Comparison of ENCODE assay signal across 14 cellular contexts in genomic region chr6:89387516-89388222, GRCh38. TPM values are rescaled to one million over a fixed set of nuclear protein-coding genes. Genes with fewer than 3 reads are reported as not detected.
A peak's percentile ranks its signal among the peaks of the same experiment; 100 is the strongest.
DNase-seq lines count a peak whose midpoint lies in the region; ATAC-seq and TF ChIP-seq lines count a peak whose summit lies in the region.
"Had no signal": no experiment of that assay in that cellular context is flagged by ENCODE, and none has a peak within 500 bp of the region (broad histone marks: within the 10 kb centered on the region; RNA-seq: fewer than 3 reads in every experiment).

No MANE protein-coding gene starts in this region.

- no peak for TF ChIP-seq POLR2A in suprapubic skin (IDR thresholded peaks at IDR 0.05)

- DNase-seq in GM13977 (ENCODE audit: low spot score) (peak; percentile 59), DMS53 (lab: John Stamatoyannopoulos, UW) (no peak), cerebellum (ENCODE audit: low spot score) (no peak), suprapubic skin (ENCODE audit: low spot score in 2 of 2) (no peak)
- DNase-seq: CD4-positive, alpha-beta T cell; HFFc6; mammary epithelial cell; NCI-H2171 treated with DMSO at 0.1 percent for 48 hours; stimulated activated CD4-positive, alpha-beta T cell treated with anti-CD3 and anti-CD28 coated beads, Interleukin-15, amount 100 ng/mL, for 24 hours; upper lobe of left lung had no signal

- H3K36me3 Mint-ChIP-seq in activated T-helper 17 cell treated with anti-CD3 and anti-CD28 coated beads, Interleukin-2, amount 50 U/mL, for 72 hours (ENCODE audit: low read depth), result peaks cover 12% of the 10 kb centered on the region

- H3K27ac Mint-ChIP-seq in activated T-helper 17 cell treated with anti-CD3 and anti-CD28 coated beads, Interleukin-2, amount 50 U/mL, for 72 hours, result no peak overlapping the region
- H3K27ac Mint-ChIP-seq: CD4-positive, alpha-beta T cell; HFFc6 had no signal

- TF ChIP-seq CTCF in GM13977 (IDR thresholded peaks at IDR 0.05; ENCODE audit: extremely low read depth, insufficient read depth, missing control alignments) (no peak), suprapubic skin (IDR thresholded peaks at IDR 0.05) (no peak)

- H3K4me1 Mint-ChIP-seq in activated T-helper 17 cell treated with anti-CD3 and anti-CD28 coated beads, Interleukin-2, amount 50 U/mL, for 72 hours, result peaks cover 3% of the 10 kb centered on the region

- in situ Hi-C loops in GM13977 (cut with MboI; ENCODE audit: low pct_unique_long_range_greater_than_20kb, low sequenced_read_pairs, unreplicated experiment), result loop anchor here (25.0 kb wide), 1 partner anchor 400 kb away; no protein-coding TSS in a partner anchor

- no peaks in the 10 kb centered on the region for H3K36me3 ChIP-seq in suprapubic skin
- H3K36me3 ChIP-seq: upper lobe of left lung had no signal

- H3K4me3 Mint-ChIP-seq in activated T-helper 17 cell treated with anti-CD3 and anti-CD28 coated beads, Interleukin-2, amount 50 U/mL, for 72 hours, result no peak overlapping the region
- H3K4me3 Mint-ChIP-seq: CD4-positive, alpha-beta T cell; HFFc6 had no signal

- ATAC-seq in GM21360 (IDR thresholded peaks at IDR 0.05; ENCODE audit: unreplicated experiment) (peak; percentile 95), HG03097 (IDR thresholded peaks at IDR 0.05; ENCODE audit: low FRiP score, unreplicated experiment) (peak; percentile 91), esophagus mucosa (no peak)
- peak; percentile 57 for ATAC-seq in activated T-helper 17 cell treated with anti-CD3 and anti-CD28 coated beads, Interleukin-2, amount 50 U/mL, for 72 hours (replicated peaks)

- 88% methylated on average over 9 of the region's 9 CpGs for WGBS in suprapubic skin

- TF ChIP-seq EP300 in suprapubic skin (IDR thresholded peaks at IDR 0.05), result no peak

- H3K9me3 ChIP-seq in suprapubic skin, result no peaks in the 10 kb centered on the region
- H3K9me3 ChIP-seq: upper lobe of left lung had no signal

- H3K27ac ChIP-seq in suprapubic skin, result no peak overlapping the region
- H3K27ac ChIP-seq: upper lobe of left lung had no signal

- peaks cover 6% of the 10 kb centered on the region for H3K4me1 ChIP-seq in suprapubic skin
- H3K4me1 ChIP-seq: upper lobe of left lung had no signal

- H3K4me3 ChIP-seq in suprapubic skin, result no peak overlapping the region
- H3K4me3 ChIP-seq: upper lobe of left lung had no signal

- no peaks in the 10 kb centered on the region for H3K27me3 Mint-ChIP-seq in activated T-helper 17 cell treated with anti-CD3 and anti-CD28 coated beads, Interleukin-2, amount 50 U/mL, for 72 hours
- H3K27me3 Mint-ChIP-seq: CD4-positive, alpha-beta T cell had no signal

- H3K27me3 ChIP-seq in suprapubic skin, result no peaks in the 10 kb centered on the region
- H3K27me3 ChIP-seq: upper lobe of left lung had no signal

- peaks cover 4% of the 10 kb centered on the region for H3K9me3 Mint-ChIP-seq in activated T-helper 17 cell treated with anti-CD3 and anti-CD28 coated beads, Interleukin-2, amount 50 U/mL, for 72 hours
- H3K9me3 Mint-ChIP-seq: HFFc6 had no signal

RNA-seq across cellular contexts. Expression of gene RRAGD, which starts 24.4 kb away (rescaled TPM):
- 10 to 100 TPM in 1 of 2 donors, 1 to 10 TPM in 1; 8.8 to 22.3 TPM for total RNA-seq in activated T-helper 17 cell treated with anti-CD3 and anti-CD28 coated beads, Interleukin-2, amount 50 U/mL, for 72 hours
- 40.4 TPM for total RNA-seq in esophagus mucosa
- 39.9 TPM for total RNA-seq in cerebellum
- total RNA-seq in suprapubic skin, result 10 to 100 TPM; 13.7 to 24.3 (median 17.9) TPM
- total RNA-seq: HFFc6 had no signal

RNA-seq across cellular contexts. Expression of gene UBE2J1, which starts 35.1 kb away (rescaled TPM):
- total RNA-seq in activated T-helper 17 cell treated with anti-CD3 and anti-CD28 coated beads, Interleukin-2, amount 50 U/mL, for 72 hours, result 10 to 100 TPM; 18.1 to 25.4 TPM
- total RNA-seq in esophagus mucosa (22.6 TPM), cerebellum (38.4 TPM), suprapubic skin (10 to 100 TPM; 18.7 to 26.1 (median 20.6) TPM)

RNA-seq across cellular contexts. Expression of gene ANKRD6, which starts 45.3 kb away (rescaled TPM):
- total RNA-seq in activated T-helper 17 cell treated with anti-CD3 and anti-CD28 coated beads, Interleukin-2, amount 50 U/mL, for 72 hours, result 1 to 10 TPM; 1.6 to 3.8 TPM
- total RNA-seq in esophagus mucosa (9.9 TPM), cerebellum (44.1 TPM), suprapubic skin (1 to 10 TPM; 3.4 to 6.9 (median 5.4) TPM)
- total RNA-seq: HFFc6 had no signal
